8 cellular contexts compared by ENCODE assay signal in the genomic region with DNA sequence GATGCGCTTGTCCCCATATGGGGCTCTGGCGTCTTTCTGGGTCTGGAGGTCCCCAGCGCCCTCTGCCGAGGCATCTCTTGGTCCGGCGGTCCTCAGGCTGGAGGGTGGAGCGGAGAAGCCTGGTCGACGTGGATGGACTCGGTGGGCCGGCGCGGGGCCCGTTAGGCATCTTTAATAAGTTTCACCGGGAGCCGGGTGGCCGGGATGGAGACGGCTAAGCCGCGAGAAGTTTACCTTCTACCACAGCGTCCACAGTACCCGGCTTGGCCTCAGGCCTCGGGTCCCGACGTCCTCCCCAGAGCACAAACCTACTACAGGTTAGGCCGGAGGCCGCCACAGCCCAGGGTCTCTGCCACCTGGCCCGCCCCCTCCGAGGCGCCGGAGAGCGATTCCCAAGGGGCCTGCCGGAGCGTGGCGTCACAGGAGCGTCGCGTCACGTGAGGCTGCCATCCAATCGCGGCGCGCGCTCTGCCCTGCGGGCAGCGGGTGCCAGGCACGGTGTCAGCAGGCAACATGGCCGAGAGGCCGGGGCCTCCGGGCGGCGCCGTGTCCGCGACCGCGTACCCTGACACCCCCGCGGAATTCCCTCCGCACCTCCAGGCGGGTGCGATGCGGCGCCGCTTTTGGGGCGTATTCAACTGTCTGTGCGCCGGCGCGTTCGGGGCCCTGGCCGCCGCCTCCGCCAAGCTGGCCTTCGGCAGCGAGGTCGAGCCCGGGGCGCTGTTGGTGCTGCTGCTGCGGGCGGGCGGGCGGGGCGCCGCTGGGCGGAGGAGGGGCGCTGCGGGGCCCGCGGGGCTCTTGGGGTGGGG. TPM values are rescaled to one million over a fixed set of nuclear protein-coding genes. Genes with fewer than 3 reads are reported as not detected.
DNase-seq lines count a peak whose midpoint lies in the region; ATAC-seq and TF ChIP-seq lines count a peak whose summit lies in the region.

A gene (plus strand): TSS at position 501 of the 809 bp plus-strand sequence. CDS start 13 bp downstream, at position 514.

- peaks cover 16% of the 10 kb centered on the region; the same call in 1 of the 2 replicates for H3F3A ChIP-seq in PC-9 (ENCODE audit: insufficient read depth, low read depth)

- peak within 1 kb of the TSS; percentile 41 for H3K27ac ChIP-seq in PC-9
- H3K27ac ChIP-seq in esophagus squamous epithelium, result peak within 1 kb of the TSS; percentile 92 to 97 (median 94)

- no peaks in the 10 kb centered on the region for H4K20me1 ChIP-seq in PC-9 (ENCODE audit: insufficient read depth)

- H3K9me3 ChIP-seq in PC-9 (ENCODE audit: insufficient read depth, low read depth) (no peaks in the 10 kb centered on the region), esophagus squamous epithelium (peaks cover 0 to 7% (median 6%) of the 10 kb centered on the region in 3 donors)

- WGBS in esophagus squamous epithelium, 2 donors, result 22% methylated on average over 5 of the region's 90 CpGs; no CpG with 5 or more reads in 1 of the 2 donors

- peak; percentile 92 for ATAC-seq in GM21367 (IDR thresholded peaks at IDR 0.05; ENCODE audit: unreplicated experiment)

- H3K4me3 ChIP-seq in PC-9 (peak within 1 kb of the TSS; percentile 80), esophagus squamous epithelium (peak within 1 kb of the TSS; percentile 68 to 95 (median 76))

- peak within 1 kb of the TSS; percentile 89 for H2AFZ ChIP-seq in PC-9

- peak; percentile 92 for DNase-seq in DMS 273 (lab: John Stamatoyannopoulos, UW; ENCODE audit: unreplicated experiment)
- peak in 74 of 76 experiments; percentile 26 to 85 (median 74) for DNase-seq in HUDEP-2 (lab: John Stamatoyannopoulos, UW; ENCODE audit: unreplicated experiment in 76 of 76)
- peak; percentile 67 to 86 for DNase-seq in PC-9
- peak; percentile 78 for DNase-seq in activated T-helper 1 cell treated with Interleukin-2 at 50 U/mL for 16 hours (ENCODE audit: low read depth)
- DNase-seq in esophagus squamous epithelium (lab: John Stamatoyannopoulos, UW), result peak; percentile 24
- peak; percentile 92 for DNase-seq in myocyte (ENCODE audit: low read depth)
- DNase-seq in stimulated activated CD8-positive, alpha-beta memory T cell treated with anti-CD3 and anti-CD28 coated beads, Interleukin-7, amount 100 ng/mL, for 48 hours (ENCODE audit: extremely low read depth in 1 of 2, low read depth in 1 of 2), result peak; percentile 70 to 77

- CTCF ChIA-PET in PC-9 (lab: Charles Lee), result no interaction called here

- POLR2A ChIA-PET in PC-9 (lab: Charles Lee; ENCODE audit: unreplicated experiment), result no interaction called here

- H3K27me3 ChIP-seq in PC-9 (ENCODE audit: insufficient read depth, low read depth) (no peaks in the 10 kb centered on the region), esophagus squamous epithelium (no peaks in the 10 kb centered on the region)

- TF ChIP-seq CTCF in PC-9 (conservative IDR thresholded peaks at IDR 0.05) (no peak), esophagus squamous epithelium (IDR thresholded peaks at IDR 0.05) (peak in 2 of 6 experiments; percentile 9)

- intact Hi-C loops in PC-9 (cut with micrococcal nuclease; ENCODE audit: unreplicated experiment), result loop anchor here (1.0 to 5.0 kb wide), 2 partner anchors 23 to 51 kb away; no protein-coding TSS in a partner anchor
- intact Hi-C loops in esophagus squamous epithelium (cut with DNase I), result loop anchor here (10.0 kb wide), 1 partner anchor 517 kb away; no protein-coding TSS in a partner anchor

- H3K4me2 ChIP-seq in PC-9, result peak within 1 kb of the TSS; percentile 80

- no peaks in the 10 kb centered on the region for H3K36me3 ChIP-seq in PC-9 (ENCODE audit: low read depth)
- H3K36me3 ChIP-seq in esophagus squamous epithelium, result peaks cover 0 to 24% (median 0%) of the 10 kb centered on the region in 3 donors

- H3K9me2 ChIP-seq in PC-9 (ENCODE audit: insufficient read depth), result no peaks in the 10 kb centered on the region

- BruUV-seq in PC-9 (replicated peaks; lab: Mats Ljungman, UMichigan), result no TSS peak

- 0 out of 2 replicates have a peak, but pooled peaks cover 6% of the 10 kb centered on the region for H3K79me2 ChIP-seq in PC-9 (ENCODE audit: low read depth)

- H3K4me1 ChIP-seq in PC-9 (replicated peaks; ENCODE audit: insufficient read depth), result peaks cover 7% of the 10 kb centered on the region
- peaks cover 6 to 21% (median 7%) of the 10 kb centered on the region in 3 donors for H3K4me1 ChIP-seq in esophagus squamous epithelium

- TF ChIP-seq POLR2A in esophagus squamous epithelium (IDR thresholded peaks at IDR 0.05), result peak in 3 of 4 donors; percentile 50 to 86 (median 67)

RNA-seq across cellular contexts. Expression of the gene that starts here (rescaled TPM):
- total RNA-seq in PC-9 (2021) (18.2 and 22.4 TPM in 2 replicates), esophagus squamous epithelium (1 to 10 TPM; 4.3 to 9.2 (median 7.0) TPM), myocyte (12.0 and 16.3 TPM in 2 replicates)
- 31.7 TPM for polyA plus RNA-seq in myocyte (2012)

Comparison
In these comparisons a context has a peak if more than half of its experiments do, and no peak if none do; other contexts are left out.
1. Peak in every context shown above with its lines: DNase-seq, ATAC-seq, H3K4me3 ChIP-seq and H3K27ac ChIP-seq.
2. DNase-seq: peak in every context shown above with its lines; median percentile 92 in DMS 273; 92 in myocyte; 78 in activated T-helper 1 cell treated with Interleukin-2 at 50 U/mL for 16 hours; 76 in PC-9; 74 in HUDEP-2; 74 in stimulated activated CD8-positive, alpha-beta memory T cell treated with anti-CD3 and anti-CD28 coated beads, Interleukin-7, amount 100 ng/mL, for 48 hours; 24 in esophagus squamous epithelium.